In genomic region chr1:26726784-26727183, GRCh38 we compare ENCODE assay signal across 17 cellular contexts. TPM values are rescaled to one million over a fixed set of nuclear protein-coding genes. Genes with fewer than 3 reads are reported as not detected.
A peak's percentile ranks its signal among the peaks of the same experiment; 100 is the strongest.
DNase-seq lines count a peak whose midpoint lies in the region; ATAC-seq and TF ChIP-seq lines count a peak whose summit lies in the region.
"Had no signal": no experiment of that assay in that cellular context is flagged by ENCODE, and none has a peak within 500 bp of the region (broad histone marks: within the 10 kb centered on the region; RNA-seq: fewer than 3 reads in every experiment).

No MANE protein-coding gene starts in this region.

- peaks cover 94% of the 10 kb centered on the region for H3K4me1 Mint-ChIP-seq in activated CD4-positive, alpha-beta T cell treated with anti-CD3 and anti-CD28 coated beads for 36 hours
- peaks cover 80% of the 10 kb centered on the region for H3K4me1 Mint-ChIP-seq in brain
- H3K4me1 Mint-ChIP-seq in nephron progenitor cell: peaks cover 60% of the 10 kb centered on the region

- H3K36me3 ChIP-seq in HEK293 (ENCODE audit: control insufficient read depth in 2 of 2, insufficient read depth in 1 of 2, low read length in 2 of 2): peaks cover 7 to 32% of the 10 kb centered on the region in 2 experiments; a peak in 2 of 3 replicates

- ATAC-seq in activated CD4-positive, alpha-beta T cell treated with anti-CD3 and anti-CD28 coated beads for 36 hours: no peak
- ATAC-seq in GM21786 (IDR thresholded peaks at IDR 0.05; ENCODE audit: unreplicated experiment): no peak
- ATAC-seq in HG03039 (IDR thresholded peaks at IDR 0.05; ENCODE audit: unreplicated experiment): no peak
- ATAC-seq: sciatic nerve had no signal

- POLR2A ChIA-PET in activated CD4-positive, alpha-beta T cell treated with anti-CD3 and anti-CD28 coated beads for 36 hours (lab: Charles Lee): interaction anchor here (0.7 kb wide), 1 partner anchor 146 kb away, joined by 4 read pairs; no protein-coding TSS in a partner anchor
- POLR2A ChIA-PET in HEK293 (lab: Yijun Ruan, JAX): interaction anchor here (1.9 kb wide), 1 partner anchor 29 kb away, joined by 8 read pairs; no protein-coding TSS in a partner anchor

- no peaks in the 10 kb centered on the region for H3K9me3 ChIP-seq in HEK293 (ENCODE audit: control insufficient read depth, insufficient read depth, low read depth, low read length)
- H3K9me3 ChIP-seq: tibial artery had no signal

- no peak overlapping the region for H3K4me3 ChIP-seq in HEK293 (ENCODE audit: low read depth, low read length)
- H3K4me3 ChIP-seq in foreskin fibroblast (ENCODE audit: low read depth in 1 of 2, low read length in 2 of 2): no peak overlapping the region
- H3K4me3 ChIP-seq: tibial artery had no signal

- TF ChIP-seq CTCF in HEK293 (tag by site-specific recombination; IDR thresholded peaks at IDR 0.05) (no peak), brain (conservative IDR thresholded peaks at IDR 0.05) (no peak), nephron progenitor cell (IDR thresholded peaks at IDR 0.05) (no peak), foreskin fibroblast (IDR thresholded peaks at IDR 0.05; ENCODE audit: low read depth, low read length) (no peak)

- DNase-seq in activated CD4-positive, alpha-beta T cell treated with anti-CD3 and anti-CD28 coated beads for 36 hours: no peak
- no peak for DNase-seq in activated CD4-positive, alpha-beta T cell treated with anti-CD3 and anti-CD28 coated beads for 48 hours
- DNase-seq in nephron progenitor cell: no peak
- no peak for DNase-seq in foreskin fibroblast
- DNase-seq: foreskin melanocyte; GOT3; NCI-H187; SIG-M5; stimulated activated CD4-positive, alpha-beta T cell treated with anti-CD3 and anti-CD28 coated beads, Interleukin-4, amount 100 ng/mL, for 1 hour; stimulated activated CD8-positive, alpha-beta memory T cell treated with anti-CD3 and anti-CD28 coated beads, Interleukin-4, amount 100 ng/mL, for 48 hours; tibial artery had no signal

- H3K9me3 Mint-ChIP-seq in activated CD4-positive, alpha-beta T cell treated with anti-CD3 and anti-CD28 coated beads for 36 hours (ENCODE audit: low read depth): no peaks in the 10 kb centered on the region
- H3K9me3 Mint-ChIP-seq in brain (no peaks in the 10 kb centered on the region), nephron progenitor cell (no peaks in the 10 kb centered on the region)
- H3K9me3 Mint-ChIP-seq: central memory CD8-positive, alpha-beta T cell had no signal

- peak overlapping the region; percentile 71 for H3K27ac Mint-ChIP-seq in activated CD4-positive, alpha-beta T cell treated with anti-CD3 and anti-CD28 coated beads for 36 hours
- H3K27ac Mint-ChIP-seq in brain: peak overlapping the region in 3 of 5 experiments; percentile 1 to 83 (median 54)
- H3K27ac Mint-ChIP-seq in nephron progenitor cell: peak overlapping the region; percentile 40

- H3K4me3 Mint-ChIP-seq in activated CD4-positive, alpha-beta T cell treated with anti-CD3 and anti-CD28 coated beads for 36 hours: no peak overlapping the region
- peak overlapping the region in 2 of 5 experiments; percentile 10 to 59 for H3K4me3 Mint-ChIP-seq in brain
- H3K4me3 Mint-ChIP-seq in nephron progenitor cell: no peak overlapping the region
- H3K4me3 Mint-ChIP-seq: central memory CD8-positive, alpha-beta T cell had no signal

- H3K36me3 Mint-ChIP-seq in activated CD4-positive, alpha-beta T cell treated with anti-CD3 and anti-CD28 coated beads for 36 hours (ENCODE audit: low read depth): peaks cover 35% of the 10 kb centered on the region
- peaks cover 17% of the 10 kb centered on the region for H3K36me3 Mint-ChIP-seq in brain
- H3K36me3 Mint-ChIP-seq in nephron progenitor cell (ENCODE audit: low read depth): peaks cover 17% of the 10 kb centered on the region

- CTCF ChIA-PET in activated CD4-positive, alpha-beta T cell treated with anti-CD3 and anti-CD28 coated beads for 36 hours (lab: Charles Lee): interaction anchor here (2.7 kb wide), 1 partner anchor 62 kb away, joined by 19 read pairs; the partner anchor contains the start of gene PIGV
- CTCF ChIA-PET in HEK293 (lab: Yijun Ruan, JAX): interaction anchor here (0.9 kb wide), 1 partner anchor 84 kb away, joined by 3 read pairs; no protein-coding TSS in a partner anchor

- no peak overlapping the region for H3K27ac ChIP-seq in HEK293 (ENCODE audit: extremely low read depth, low read depth, low read length)
- H3K27ac ChIP-seq: tibial artery had no signal

- peaks cover 13% of the 10 kb centered on the region for H3K4me1 ChIP-seq in HEK293 (ENCODE audit: control insufficient read depth, insufficient read depth, low read length)

- intact Hi-C loops in activated CD4-positive, alpha-beta T cell treated with anti-CD3 and anti-CD28 coated beads for 36 hours (cut with DNase I, micrococcal nuclease): no loop called here

- no peaks in the 10 kb centered on the region for H3K27me3 Mint-ChIP-seq in activated CD4-positive, alpha-beta T cell treated with anti-CD3 and anti-CD28 coated beads for 36 hours
- H3K27me3 Mint-ChIP-seq in brain: no peaks in the 10 kb centered on the region
- no peaks in the 10 kb centered on the region for H3K27me3 Mint-ChIP-seq in nephron progenitor cell (ENCODE audit: low read depth, poor library complexity)
- H3K27me3 Mint-ChIP-seq: central memory CD8-positive, alpha-beta T cell had no signal

TF ChIP-seq in HEK293, 187 proteins besides CTCF, POLR2A, EP300 and RAD21:
- no peak for TF ChIP-seq ZNF768 (tag by site-specific recombination; IDR thresholded peaks at IDR 0.05)
- TF ChIP-seq MZF1 (tag by site-specific recombination; IDR thresholded peaks at IDR 0.05; ENCODE audit: borderline replicate concordance): peak; percentile 21; the same call in 1 of the 2 replicates
- TF ChIP-seq ZNF18 (tag by site-specific recombination; IDR thresholded peaks at IDR 0.05): no peak

RNA-seq across cellular contexts. Expression of gene ARID1A, which starts 31.0 kb away (rescaled TPM):
- 100 to 1,000 TPM in 1 of 2 experiments, 10 to 100 TPM in 1; 73.1 to 112 TPM for total RNA-seq in activated CD4-positive, alpha-beta T cell treated with anti-CD3 and anti-CD28 coated beads for 36 hours
- polyA plus RNA-seq in brain (ENCODE audit: insufficient read depth, low read depth, low replicate concordance): 61.7 TPM
